ENCODE assay signal across 24 cellular contexts in the genomic region with DNA sequence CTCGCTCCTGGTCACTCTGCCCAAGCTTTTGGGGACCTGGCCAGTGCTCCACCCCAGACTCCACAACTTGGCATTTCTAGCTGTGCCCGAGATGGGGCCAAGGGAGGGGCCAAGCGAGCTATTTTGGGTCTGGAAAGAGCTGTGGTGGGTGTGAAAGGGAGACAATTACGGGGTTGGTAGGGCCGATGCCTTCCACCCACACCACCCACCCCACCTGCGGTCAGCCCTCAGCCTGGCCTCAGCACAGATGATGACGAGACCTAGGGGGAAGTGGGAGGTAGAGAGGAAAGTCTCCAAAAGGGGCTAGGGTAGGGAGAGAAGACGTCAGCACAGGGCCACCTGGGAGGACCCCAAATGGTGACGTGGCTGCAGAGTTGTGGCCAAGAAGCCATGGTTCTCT.
"Had no signal": no experiment of that assay in that cellular context is flagged by ENCODE, and none has a peak within 500 bp of the region (broad histone marks: within the 10 kb centered on the region; RNA-seq: fewer than 3 reads in every experiment).

No MANE protein-coding gene starts in this region.

- H3K27ac ChIP-seq: cardiac muscle cell, epithelial cell of prostate, neutrophil, pancreas, psoas muscle, right atrium auricular region, thyroid gland, upper lobe of right lung, VCaP had no signal

- ATAC-seq: activated CD4-positive, CD25-positive, alpha-beta regulatory T cell treated with anti-CD3 and anti-CD28 coated beads, Interleukin-2, amount 50 U/mL, for 24 hours; activated T-cell treated with anti-CD3 and anti-CD28 coated beads, Interleukin-2, amount 50 U/mL, for 4 hours; left lobe of liver; natural killer cell treated with Interleukin-12 subunit alpha and Interleukin-12 subunit beta and Interleukin-15 and Interleukin-18, amount 100 ng/mL, for 72 hours; pancreas; psoas muscle had no signal

- H3K4me3 ChIP-seq: cardiac muscle cell, lung, pancreas, psoas muscle, right atrium auricular region, thyroid gland, upper lobe of right lung had no signal

- H3K27ac Mint-ChIP-seq: natural killer cell treated with Interleukin-12 subunit alpha and Interleukin-12 subunit beta and Interleukin-15 and Interleukin-18, amount 100 ng/mL, for 72 hours; stimulated activated naive CD8-positive, alpha-beta T cell treated with anti-CD3 and anti-CD28 coated beads, Interleukin-15, Interleukin-2, amounts not matched to agents 100 ng/mL and 50 ng/mL, for 24 hours; T-helper 1 cell treated with Interleukin-12 subunit alpha and Interleukin-12 subunit beta and Interleukin-4 antibody, amounts not matched to agents 30 μg/mL and 1 μg/mL, for 36 hours had no signal

- FAIRE-seq: pancreas had no signal

- H3K36me3 Mint-ChIP-seq: natural killer cell treated with Interleukin-12 subunit alpha and Interleukin-12 subunit beta and Interleukin-15 and Interleukin-18, amount 100 ng/mL, for 72 hours had no signal

- H3K27me3 Mint-ChIP-seq: stimulated activated naive CD8-positive, alpha-beta T cell treated with anti-CD3 and anti-CD28 coated beads, Interleukin-15, Interleukin-2, amounts not matched to agents 100 ng/mL and 50 ng/mL, for 24 hours had no signal

- H3K9me3 ChIP-seq: neutrophil, pancreas, psoas muscle, right atrium auricular region, thyroid gland, upper lobe of right lung had no signal

- H3K27me3 ChIP-seq: cardiac muscle cell, pancreas, right atrium auricular region, thyroid gland, upper lobe of right lung had no signal

- H3K36me3 ChIP-seq: cardiac muscle cell, neutrophil, pancreas, right atrium auricular region, thyroid gland, upper lobe of right lung had no signal

- H3K4me1 ChIP-seq: pancreas, psoas muscle, right atrium auricular region, thyroid gland, upper lobe of right lung had no signal

- DNase-seq: activated CD4-positive, alpha-beta T cell treated with anti-CD3 and anti-CD28 coated beads, Interleukin-2, amount 50 U/mL, for 1 hour; activated CD8-positive, alpha-beta memory T cell treated with anti-CD3 and anti-CD28 coated beads, Interleukin-2, amount 50 U/mL, for 48 hours; activated naive CD4-positive, alpha-beta T cell treated with Interleukin-2 at 50 U/mL for 16 hours; activated T-cell treated with anti-CD3 and anti-CD28 coated beads, Interleukin-2, amount 50 U/mL, for 4 hours; amygdala; midbrain; stimulated activated CD4-positive, alpha-beta T cell treated with anti-CD3 and anti-CD28 coated beads, Interleukin-4, amount 100 ng/mL, for 24 hours; substantia nigra; T1000; thyroid gland; upper lobe of right lung had no signal

- H3K4me3 Mint-ChIP-seq: activated T-cell treated with anti-CD3 and anti-CD28 coated beads, Interleukin-2, amount 50 U/mL, for 4 hours; natural killer cell treated with Interleukin-12 subunit alpha and Interleukin-12 subunit beta and Interleukin-15 and Interleukin-18, amount 100 ng/mL, for 72 hours; stimulated activated naive CD8-positive, alpha-beta T cell treated with anti-CD3 and anti-CD28 coated beads, Interleukin-15, Interleukin-2, amounts not matched to agents 100 ng/mL and 50 ng/mL, for 24 hours; T-helper 1 cell treated with Interleukin-12 subunit alpha and Interleukin-12 subunit beta and Interleukin-4 antibody, amounts not matched to agents 30 μg/mL and 1 μg/mL, for 36 hours had no signal

- H3K9me3 Mint-ChIP-seq: activated T-cell treated with anti-CD3 and anti-CD28 coated beads, Interleukin-2, amount 50 U/mL, for 4 hours; natural killer cell treated with Interleukin-12 subunit alpha and Interleukin-12 subunit beta and Interleukin-15 and Interleukin-18, amount 100 ng/mL, for 72 hours; stimulated activated naive CD8-positive, alpha-beta T cell treated with anti-CD3 and anti-CD28 coated beads, Interleukin-15, Interleukin-2, amounts not matched to agents 100 ng/mL and 50 ng/mL, for 24 hours; T-helper 1 cell treated with Interleukin-12 subunit alpha and Interleukin-12 subunit beta and Interleukin-4 antibody, amounts not matched to agents 30 μg/mL and 1 μg/mL, for 36 hours had no signal
